In genomic region chr17:78735832-78736525, GRCh38 we compare ENCODE assay signal across 8 cellular contexts.
A peak's percentile ranks its signal among the peaks of the same experiment; 100 is the strongest.
DNase-seq lines count a peak whose midpoint lies in the region; ATAC-seq and TF ChIP-seq lines count a peak whose summit lies in the region.

No MANE protein-coding gene starts in this region.

- H3K4me1 Mint-ChIP-seq in stimulated activated effector memory CD8-positive, alpha-beta T cell treated with anti-CD3 and anti-CD28 coated beads, Interleukin-12 subunit alpha, Interleukin-12 subunit beta, amount 100 ng/mL, for 72 hours = peaks cover 91% of the 10 kb centered on the region

- no peak for TF ChIP-seq CTCF in fibroblast of pulmonary artery (IDR thresholded peaks at IDR 0.05; ENCODE audit: low read length, missing control alignments)

- H3K9me3 Mint-ChIP-seq in stimulated activated effector memory CD8-positive, alpha-beta T cell treated with anti-CD3 and anti-CD28 coated beads, Interleukin-12 subunit alpha, Interleukin-12 subunit beta, amount 100 ng/mL, for 72 hours = no peaks in the 10 kb centered on the region

- in situ Hi-C loops in ACHN (cut with HindIII; ENCODE audit: low pct_ligation_motif_present, low pct_unique_long_range_greater_than_20kb, low sequenced_read_pairs) = no loop called here

- peak; percentile 30 for DNase-seq in ACHN
- DNase-seq in fibroblast of pulmonary artery (ENCODE audit: low read depth) = peak; percentile 32
- DNase-seq in stimulated activated effector memory CD8-positive, alpha-beta T cell treated with anti-CD3 and anti-CD28 coated beads, Interleukin-12 subunit alpha, Interleukin-12 subunit beta, amount 100 ng/mL, for 72 hours (ENCODE audit: low spot score in 2 of 2) = no peak
- DNase-seq in SKM-1 treated with dmso at 0.1 percent for 144 hours (lab: John Stamatoyannopoulos, UW; ENCODE audit: unreplicated experiment) = no peak

- peaks cover 72% of the 10 kb centered on the region for H3K36me3 Mint-ChIP-seq in stimulated activated effector memory CD8-positive, alpha-beta T cell treated with anti-CD3 and anti-CD28 coated beads, Interleukin-12 subunit alpha, Interleukin-12 subunit beta, amount 100 ng/mL, for 72 hours

- H3K4me3 Mint-ChIP-seq in stimulated activated effector memory CD8-positive, alpha-beta T cell treated with anti-CD3 and anti-CD28 coated beads, Interleukin-12 subunit alpha, Interleukin-12 subunit beta, amount 100 ng/mL, for 72 hours = peak overlapping the region; percentile 82

- peak; percentile 1 for ATAC-seq in GM21447 (IDR thresholded peaks at IDR 0.05; ENCODE audit: unreplicated experiment)
- peak; percentile 39; the same call in 2 of the 3 replicates for ATAC-seq in SK-N-SH treated with all-trans-retinoic acid at 6 μM for 48 hours
- no peak for ATAC-seq in stimulated activated effector memory CD8-positive, alpha-beta T cell treated with anti-CD3 and anti-CD28 coated beads, Interleukin-12 subunit alpha, Interleukin-12 subunit beta, amount 100 ng/mL, for 72 hours
- ATAC-seq in GM18517 (IDR thresholded peaks at IDR 0.05; ENCODE audit: unreplicated experiment) = no peak
- no peak for ATAC-seq in GM21825 (IDR thresholded peaks at IDR 0.05; ENCODE audit: unreplicated experiment)

- H3K4me3 ChIP-seq in fibroblast of pulmonary artery (replicated peaks; ENCODE audit: low read depth, low read length) = peak overlapping the region; percentile 16

- H3K27ac Mint-ChIP-seq in stimulated activated effector memory CD8-positive, alpha-beta T cell treated with anti-CD3 and anti-CD28 coated beads, Interleukin-12 subunit alpha, Interleukin-12 subunit beta, amount 100 ng/mL, for 72 hours = peak overlapping the region; percentile 93

TF ChIP-seq in SK-N-SH treated with all-trans-retinoic acid at 6 μM for 48 hours, 23 proteins besides CTCF, POLR2A, EP300 and RAD21:
- TF ChIP-seq GLIS3 (CRISPR knock-in tag; IDR thresholded peaks at IDR 0.05) (no peak), TCF4 (CRISPR knock-in tag; IDR thresholded peaks at IDR 0.05; ENCODE audit: borderline replicate concordance) (no peak), ZNF8 (CRISPR knock-in tag; IDR thresholded peaks at IDR 0.05) (no peak), ESRRG (CRISPR knock-in tag; IDR thresholded peaks at IDR 0.05) (no peak)
- TF ChIP-seq, protein P1, sequence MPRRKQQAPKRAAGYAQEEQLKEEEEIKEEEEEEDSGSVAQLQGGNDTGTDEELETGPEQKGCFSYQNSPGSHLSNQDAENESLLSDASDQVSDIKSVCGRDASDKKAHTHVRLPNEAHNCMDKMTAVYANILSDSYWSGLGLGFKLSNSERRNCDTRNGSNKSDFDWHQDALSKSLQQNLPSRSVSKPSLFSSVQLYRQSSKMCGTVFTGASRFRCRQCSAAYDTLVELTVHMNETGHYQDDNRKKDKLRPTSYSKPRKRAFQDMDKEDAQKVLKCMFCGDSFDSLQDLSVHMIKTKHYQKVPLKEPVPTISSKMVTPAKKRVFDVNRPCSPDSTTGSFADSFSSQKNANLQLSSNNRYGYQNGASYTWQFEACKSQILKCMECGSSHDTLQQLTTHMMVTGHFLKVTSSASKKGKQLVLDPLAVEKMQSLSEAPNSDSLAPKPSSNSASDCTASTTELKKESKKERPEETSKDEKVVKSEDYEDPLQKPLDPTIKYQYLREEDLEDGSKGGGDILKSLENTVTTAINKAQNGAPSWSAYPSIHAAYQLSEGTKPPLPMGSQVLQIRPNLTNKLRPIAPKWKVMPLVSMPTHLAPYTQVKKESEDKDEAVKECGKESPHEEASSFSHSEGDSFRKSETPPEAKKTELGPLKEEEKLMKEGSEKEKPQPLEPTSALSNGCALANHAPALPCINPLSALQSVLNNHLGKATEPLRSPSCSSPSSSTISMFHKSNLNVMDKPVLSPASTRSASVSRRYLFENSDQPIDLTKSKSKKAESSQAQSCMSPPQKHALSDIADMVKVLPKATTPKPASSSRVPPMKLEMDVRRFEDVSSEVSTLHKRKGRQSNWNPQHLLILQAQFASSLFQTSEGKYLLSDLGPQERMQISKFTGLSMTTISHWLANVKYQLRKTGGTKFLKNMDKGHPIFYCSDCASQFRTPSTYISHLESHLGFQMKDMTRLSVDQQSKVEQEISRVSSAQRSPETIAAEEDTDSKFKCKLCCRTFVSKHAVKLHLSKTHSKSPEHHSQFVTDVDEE (CRISPR knock-in tag; IDR thresholded peaks at IDR 0.05) = no peak

Comparison
In these comparisons a context has a peak if more than half of its experiments do, and no peak if none do; other contexts are left out.
1. DNase-seq: peak in ACHN (single experiment) and fibroblast of pulmonary artery (single experiment); none in stimulated activated effector memory CD8-positive, alpha-beta T cell treated with anti-CD3 and anti-CD28 coated beads, Interleukin-12 subunit alpha, Interleukin-12 subunit beta, amount 100 ng/mL, for 72 hours (0 of 2) and SKM-1 treated with dmso at 0.1 percent for 144 hours (single experiment).
2. ATAC-seq: peak in GM21447 (single experiment) and SK-N-SH treated with all-trans-retinoic acid at 6 μM for 48 hours (single experiment); none in stimulated activated effector memory CD8-positive, alpha-beta T cell treated with anti-CD3 and anti-CD28 coated beads, Interleukin-12 subunit alpha, Interleukin-12 subunit beta, amount 100 ng/mL, for 72 hours (single experiment), GM18517 (single experiment) and GM21825 (single experiment).